28 cellular contexts compared by ENCODE assay signal in the genomic region with DNA sequence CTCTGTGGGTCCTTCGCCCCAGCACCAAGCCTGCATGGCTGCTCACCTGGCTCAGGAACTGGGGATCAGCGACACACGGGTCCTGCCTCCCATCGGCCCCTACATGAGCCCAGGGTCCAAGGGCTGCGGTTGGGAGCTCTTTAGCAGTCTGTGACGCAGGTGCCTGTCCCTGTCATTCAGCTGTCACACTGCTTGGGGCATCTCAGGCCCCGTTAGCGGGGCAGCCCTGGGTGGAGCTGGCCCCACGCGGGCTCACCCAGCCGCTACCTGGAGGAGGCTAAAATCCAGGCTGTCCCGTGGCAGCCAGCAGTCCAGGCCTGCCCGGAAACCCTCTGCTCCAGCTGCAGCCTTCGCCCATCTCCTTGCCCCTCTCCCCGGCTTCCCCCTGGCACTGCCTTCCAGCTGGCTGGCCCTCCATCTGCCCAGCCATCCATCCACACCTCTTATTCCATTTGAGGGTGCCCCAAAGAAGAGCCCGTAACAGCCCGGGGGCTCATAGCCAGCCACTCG. TPM values are rescaled to one million over a fixed set of nuclear protein-coding genes. Genes with fewer than 3 reads are reported as not detected.
"Had no signal": no experiment of that assay in that cellular context is flagged by ENCODE, and none has a peak within 500 bp of the region (broad histone marks: within the 10 kb centered on the region; RNA-seq: fewer than 3 reads in every experiment).

No MANE protein-coding gene starts in this region.

- H3K4me1 Mint-ChIP-seq: neural progenitor cell had no signal

- H3K4me3 Mint-ChIP-seq: natural killer cell treated with Interleukin-12 subunit alpha and Interleukin-12 subunit beta and Interleukin-15 and Interleukin-18, amount 100 ng/mL, for 72 hours; neural progenitor cell; stimulated activated effector memory CD8-positive, alpha-beta T cell treated with anti-CD3 and anti-CD28 coated beads, Interleukin-12 subunit alpha, Interleukin-12 subunit beta, amount 100 ng/mL, for 72 hours had no signal

- DNase-seq: effector memory CD4-positive, alpha-beta T cell; heart left ventricle; hippocampal formation; left colon; left ventricle myocardium superior; mesenchymal stem cell; midbrain; occipital lobe; stimulated activated CD4-positive, alpha-beta T cell treated with anti-CD3 and anti-CD28 coated beads, Interleukin-4, amount 100 ng/mL, for 1 hour; stimulated activated naive CD8-positive, alpha-beta T cell treated with anti-CD3 and anti-CD28 coated beads, Interleukin-15, Interleukin-2, amounts not matched to agents 100 U/mL and 50 U/mL, for 24 hours; tibial artery had no signal

- H3K27me3 ChIP-seq: right lobe of liver had no signal

- H3K36me3 ChIP-seq: heart left ventricle, neural progenitor cell, pancreas, prostate gland, suprapubic skin, tibial artery, upper lobe of left lung, vagina had no signal

- H3K4me3 ChIP-seq: heart left ventricle, lung, neural progenitor cell, pancreas, prostate gland, right lobe of liver, suprapubic skin, tibial artery, upper lobe of left lung, vagina had no signal

- ATAC-seq: esophagus mucosa; heart left ventricle; left ventricle myocardium superior; natural killer cell treated with Interleukin-12 subunit alpha and Interleukin-12 subunit beta and Interleukin-15 and Interleukin-18, amount 100 ng/mL, for 72 hours; pancreas; right lobe of liver; stimulated activated effector memory CD8-positive, alpha-beta T cell treated with anti-CD3 and anti-CD28 coated beads, Interleukin-12 subunit alpha, Interleukin-12 subunit beta, amount 100 ng/mL, for 72 hours; stimulated activated naive CD8-positive, alpha-beta T cell treated with anti-CD3 and anti-CD28 coated beads, Interleukin-15, Interleukin-2, amounts not matched to agents 100 U/mL and 50 U/mL, for 24 hours had no signal

- H3K4me1 ChIP-seq: prostate gland had no signal

- H3K9me3 Mint-ChIP-seq: natural killer cell treated with Interleukin-12 subunit alpha and Interleukin-12 subunit beta and Interleukin-15 and Interleukin-18, amount 100 ng/mL, for 72 hours; neural progenitor cell; stimulated activated effector memory CD8-positive, alpha-beta T cell treated with anti-CD3 and anti-CD28 coated beads, Interleukin-12 subunit alpha, Interleukin-12 subunit beta, amount 100 ng/mL, for 72 hours had no signal

- H3K9me3 ChIP-seq: heart left ventricle, pancreas, prostate gland, right lobe of liver, suprapubic skin, tibial artery, upper lobe of left lung, vagina had no signal

- H3K36me3 Mint-ChIP-seq: natural killer cell treated with Interleukin-12 subunit alpha and Interleukin-12 subunit beta and Interleukin-15 and Interleukin-18, amount 100 ng/mL, for 72 hours; neural progenitor cell; stimulated activated effector memory CD8-positive, alpha-beta T cell treated with anti-CD3 and anti-CD28 coated beads, Interleukin-12 subunit alpha, Interleukin-12 subunit beta, amount 100 ng/mL, for 72 hours had no signal

- FAIRE-seq: endometrium, frontal cortex, pancreas had no signal

- H3K27ac Mint-ChIP-seq: natural killer cell treated with Interleukin-12 subunit alpha and Interleukin-12 subunit beta and Interleukin-15 and Interleukin-18, amount 100 ng/mL, for 72 hours; neural progenitor cell; stimulated activated effector memory CD8-positive, alpha-beta T cell treated with anti-CD3 and anti-CD28 coated beads, Interleukin-12 subunit alpha, Interleukin-12 subunit beta, amount 100 ng/mL, for 72 hours had no signal

- H3K27ac ChIP-seq: heart left ventricle, neural progenitor cell, pancreas, prostate gland, right lobe of liver, suprapubic skin, tibial artery, upper lobe of left lung, vagina had no signal

RNA-seq across cellular contexts. Expression of a gene that starts 3.3 kb away (rescaled TPM):
- total RNA-seq: fibroblast of lung; frontal cortex; glomerular endothelial cell; heart left ventricle; kidney epithelial cell; left ventricle myocardium superior; natural killer cell treated with Interleukin-12 subunit alpha and Interleukin-12 subunit beta and Interleukin-15 and Interleukin-18, amount 100 ng/mL, for 72 hours; occipital lobe; renal cortical epithelial cell; vagina had no signal
- polyA plus RNA-seq: fibroblast of lung, heart left ventricle had no signal

RNA-seq across cellular contexts. Expression of a gene that starts 27.6 kb away (rescaled TPM):
- total RNA-seq: fibroblast of lung; frontal cortex; glomerular endothelial cell; heart left ventricle; left colon; lung; natural killer cell treated with Interleukin-12 subunit alpha and Interleukin-12 subunit beta and Interleukin-15 and Interleukin-18, amount 100 ng/mL, for 72 hours; occipital lobe; renal cortical epithelial cell; upper lobe of left lung; vagina had no signal
- polyA plus RNA-seq: fibroblast of lung, heart left ventricle had no signal
